In the genomic region with DNA sequence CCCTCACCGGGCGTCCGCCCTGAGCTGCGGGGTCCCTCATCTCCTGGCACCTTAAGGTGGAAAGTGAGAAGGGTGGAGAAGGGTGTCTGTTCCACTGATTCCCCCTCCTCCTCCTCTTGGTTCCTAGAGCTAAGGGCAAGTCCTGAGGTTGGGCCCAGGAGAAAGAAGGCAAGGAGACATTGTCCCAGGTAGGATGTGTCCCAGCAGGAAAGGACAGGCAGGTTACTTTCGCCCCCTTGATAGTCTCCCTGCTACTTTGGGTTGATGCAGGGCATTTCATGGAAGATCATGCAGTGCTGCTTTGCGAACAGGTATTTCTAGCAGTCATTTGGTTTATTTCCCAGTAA, we compare ENCODE assay signal across 1 cellular context.
TF ChIP-seq lines count a peak whose summit lies in the region.

No MANE protein-coding gene starts in this region.

TF ChIP-seq in IMR-90, 13 proteins besides CTCF, POLR2A, EP300 and RAD21:
- TF ChIP-seq MAZ (IDR thresholded peaks at IDR 0.05; ENCODE audit: borderline replicate concordance, low read depth, low read length) (no peak), SMC3 (IDR thresholded peaks at IDR 0.05; ENCODE audit: low read depth, low read length) (no peak)
